19 cellular contexts compared by ENCODE assay signal in genomic region chr15:57027596-57027995, GRCh38.
DNase-seq lines count a peak whose midpoint lies in the region; ATAC-seq and TF ChIP-seq lines count a peak whose summit lies in the region.
"Had no signal": no experiment of that assay in that cellular context is flagged by ENCODE, and none has a peak within 500 bp of the region (broad histone marks: within the 10 kb centered on the region; RNA-seq: fewer than 3 reads in every experiment).

No MANE protein-coding gene starts in this region.

- peaks cover 10% of the 10 kb centered on the region for H3K9me3 Mint-ChIP-seq in WTC11
- H3K9me3 Mint-ChIP-seq in activated CD8-positive, alpha-beta memory T cell treated with anti-CD3 and anti-CD28 coated beads, Interleukin-2, amount 10 ng/mL, durations not matched to agents 7 days and 5 days (ENCODE audit: low read depth), result peaks cover under 1% of the 10 kb centered on the region
- H3K9me3 Mint-ChIP-seq: CD8-positive, alpha-beta T cell had no signal

- no peaks in the 10 kb centered on the region for H3K9me3 ChIP-seq in WERI-Rb-1 (ENCODE audit: severe bottlenecking)
- no peaks in the 10 kb centered on the region for H3K9me3 ChIP-seq in BE2C
- H3K9me3 ChIP-seq: A549 had no signal

- H3K27me3 Mint-ChIP-seq in WTC11 (ENCODE audit: low read depth), result no peaks in the 10 kb centered on the region
- H3K27me3 Mint-ChIP-seq in activated CD8-positive, alpha-beta memory T cell treated with anti-CD3 and anti-CD28 coated beads, Interleukin-2, amount 10 ng/mL, durations not matched to agents 7 days and 5 days, result no peaks in the 10 kb centered on the region
- H3K27me3 Mint-ChIP-seq: CD4-positive, CD25-positive, alpha-beta regulatory T cell had no signal

- peaks cover 22% of the 10 kb centered on the region for H3K4me1 ChIP-seq in BE2C
- H3K4me1 ChIP-seq: Caco-2 had no signal

- H3K27ac ChIP-seq in dorsolateral prefrontal cortex (peak overlapping the region in 32 of 59 donors; percentile 2 to 97 (median 52)), substantia nigra (ENCODE audit: low read depth, low read length, poor library complexity, severe bottlenecking) (peak overlapping the region; percentile 13), WERI-Rb-1 (no peak overlapping the region)
- H3K27ac ChIP-seq: A549 had no signal

- H3K4me3 ChIP-seq in dorsolateral prefrontal cortex, result no peak overlapping the region
- no peak overlapping the region for H3K4me3 ChIP-seq in WERI-Rb-1 (ENCODE audit: low read depth, low read length)
- no peak overlapping the region for H3K4me3 ChIP-seq in BE2C (ENCODE audit: low read depth, low read length)
- H3K4me3 ChIP-seq: A549, GM23338 had no signal

- TF ChIP-seq CTCF in WTC11 (IDR thresholded peaks at IDR 0.05) (no peak), dorsolateral prefrontal cortex (IDR thresholded peaks at IDR 0.05 in 54 of 56, conservative IDR thresholded peaks at IDR 0.05 in 2 of 56; ENCODE audit: low read depth in 1 of 56, partially characterized antibody in 56 of 56) (no peak), WERI-Rb-1 (IDR thresholded peaks at IDR 0.05; ENCODE audit: low read depth, low read length) (no peak), BE2C (IDR thresholded peaks at IDR 0.05; ENCODE audit: low read depth, low read length) (no peak)

- POLR2A ChIA-PET in WTC11 (lab: Charles Lee), result no interaction called here

- intact Hi-C loops in dorsolateral prefrontal cortex (cut with DNase I), result no loop called here

- ATAC-seq in WTC11, result no peak
- ATAC-seq in activated CD8-positive, alpha-beta memory T cell treated with anti-CD3 and anti-CD28 coated beads, Interleukin-2, amount 10 ng/mL, durations not matched to agents 7 days and 5 days, result no peak
- ATAC-seq: A549; CD8-positive, alpha-beta T cell; GM23338; HCT116 had no signal

- CTCF ChIA-PET in WTC11 (lab: Charles Lee), result no interaction called here
- CTCF ChIA-PET in activated CD8-positive, alpha-beta memory T cell treated with anti-CD3 and anti-CD28 coated beads, Interleukin-2, amount 10 ng/mL, durations not matched to agents 7 days and 5 days (lab: Charles Lee), result no interaction called here

- DNase-seq in WTC11 (ENCODE audit: low spot score) (no peak), dorsolateral prefrontal cortex (no peak), substantia nigra (lab: John Stamatoyannopoulos, UW) (no peak), WERI-Rb-1 (no peak), BE2C (no peak)
- no peak for DNase-seq in activated CD8-positive, alpha-beta memory T cell treated with anti-CD3 and anti-CD28 coated beads, Interleukin-2, amount 10 ng/mL, durations not matched to agents 7 days and 5 days
- DNase-seq: 8988T; ACHN; AML-193; C1 segment of cervical spinal cord; Caco-2; CD4-positive, CD25-positive, alpha-beta regulatory T cell; CD8-positive, alpha-beta T cell; DMS153; DND-41; H9 had no signal

- H3K36me3 Mint-ChIP-seq in WTC11, result peaks cover 12% of the 10 kb centered on the region
- peaks cover 4% of the 10 kb centered on the region for H3K36me3 Mint-ChIP-seq in activated CD8-positive, alpha-beta memory T cell treated with anti-CD3 and anti-CD28 coated beads, Interleukin-2, amount 10 ng/mL, durations not matched to agents 7 days and 5 days
- H3K36me3 Mint-ChIP-seq: CD4-positive, CD25-positive, alpha-beta regulatory T cell had no signal

- no peak overlapping the region for H3K4me3 Mint-ChIP-seq in WTC11
- H3K4me3 Mint-ChIP-seq in activated CD8-positive, alpha-beta memory T cell treated with anti-CD3 and anti-CD28 coated beads, Interleukin-2, amount 10 ng/mL, durations not matched to agents 7 days and 5 days, result no peak overlapping the region
- H3K4me3 Mint-ChIP-seq: CD4-positive, CD25-positive, alpha-beta regulatory T cell; CD8-positive, alpha-beta T cell; GM23338; H9 had no signal

- no peaks in the 10 kb centered on the region for H3K36me3 ChIP-seq in WERI-Rb-1
- no peaks in the 10 kb centered on the region for H3K36me3 ChIP-seq in BE2C

- peaks cover 31% of the 10 kb centered on the region for H3K4me1 Mint-ChIP-seq in WTC11
- H3K4me1 Mint-ChIP-seq in activated CD8-positive, alpha-beta memory T cell treated with anti-CD3 and anti-CD28 coated beads, Interleukin-2, amount 10 ng/mL, durations not matched to agents 7 days and 5 days, result peaks cover 7% of the 10 kb centered on the region

- H3K27ac Mint-ChIP-seq in WTC11, result peak overlapping the region; percentile 51
- H3K27ac Mint-ChIP-seq in activated CD8-positive, alpha-beta memory T cell treated with anti-CD3 and anti-CD28 coated beads, Interleukin-2, amount 10 ng/mL, durations not matched to agents 7 days and 5 days, result no peak overlapping the region
- H3K27ac Mint-ChIP-seq: CD4-positive, CD25-positive, alpha-beta regulatory T cell; CD8-positive, alpha-beta T cell; GM23338 had no signal

- H3K27me3 ChIP-seq in dorsolateral prefrontal cortex (no peaks in the 10 kb centered on the region), WERI-Rb-1 (ENCODE audit: insufficient read depth, low read depth, severe bottlenecking) (no peaks in the 10 kb centered on the region), BE2C (no peaks in the 10 kb centered on the region)

TF ChIP-seq in WTC11, 78 proteins besides CTCF, POLR2A, EP300 and RAD21:
- TF ChIP-seq NR1H2 (CRISPR knock-in tag; IDR thresholded peaks at IDR 0.05), result no peak
- TF ChIP-seq NR3C1 (CRISPR knock-in tag; conservative IDR thresholded peaks at IDR 0.05; ENCODE audit: low read depth), result no peak
